18 cellular contexts compared by ENCODE assay signal in genomic region chr2:30144260-30144659, GRCh38. TPM values are rescaled to one million over a fixed set of nuclear protein-coding genes. Genes with fewer than 3 reads are reported as not detected.
A peak's percentile ranks its signal among the peaks of the same experiment; 100 is the strongest.
DNase-seq lines count a peak whose midpoint lies in the region; ATAC-seq and TF ChIP-seq lines count a peak whose summit lies in the region.
"Had no signal": no experiment of that assay in that cellular context is flagged by ENCODE, and none has a peak within 500 bp of the region (broad histone marks: within the 10 kb centered on the region; RNA-seq: fewer than 3 reads in every experiment).

No MANE protein-coding gene starts in this region.

- ATAC-seq in natural killer cell (no peak), WTC11 (no peak), GM21825 (IDR thresholded peaks at IDR 0.05; ENCODE audit: unreplicated experiment) (no peak)
- no peak for ATAC-seq in natural killer cell treated with Interleukin-12 subunit alpha and Interleukin-12 subunit beta and Interleukin-15 and Interleukin-18, amount 100 ng/mL, for 72 hours
- no peak for ATAC-seq in central memory CD8-positive, alpha-beta T cell (replicated peaks; ENCODE audit: extremely low read depth, poor library complexity, severe bottlenecking)
- no peak for ATAC-seq in naive thymus-derived CD4-positive, alpha-beta T cell

- no peaks in the 10 kb centered on the region for H3K9me3 ChIP-seq in naive thymus-derived CD4-positive, alpha-beta T cell (ENCODE audit: control insufficient read depth in 2 of 3, low read length in 3 of 3)
- H3K9me3 ChIP-seq: BE2C had no signal

- DNase-seq in natural killer cell (no peak), COR-L47 (lab: John Stamatoyannopoulos, UW) (no peak), WTC11 (ENCODE audit: low spot score) (no peak)
- DNase-seq in natural killer cell treated with Interleukin-12 subunit alpha and Interleukin-12 subunit beta and Interleukin-15 and Interleukin-18, amount 100 ng/mL, for 72 hours (ENCODE audit: low spot score): no peak
- no peak for DNase-seq in central memory CD8-positive, alpha-beta T cell (ENCODE audit: low spot score in 2 of 2)
- no peak for DNase-seq in naive thymus-derived CD4-positive, alpha-beta T cell
- DNase-seq: BE2C, GOT3, HCEC 1CT, IMR-90, Karpas-422, MV-4-11, NCI-H1694, NCI-H446 treated with DMSO at 0.1 percent for 48 hours, NCI-H526 treated with DMSO at 0.1 percent for 48 hours, SHP77 had no signal

- peaks cover 0 to 3% (median under 1%) of the 10 kb centered on the region in 3 experiments for H3K36me3 ChIP-seq in naive thymus-derived CD4-positive, alpha-beta T cell (ENCODE audit: control insufficient read depth in 2 of 3, insufficient read depth in 3 of 3, low read length in 3 of 3)
- H3K36me3 ChIP-seq: BE2C had no signal

- H3K36me3 Mint-ChIP-seq in natural killer cell (peaks cover 10% of the 10 kb centered on the region), IgD-negative memory B cell (no peaks in the 10 kb centered on the region), WTC11 (no peaks in the 10 kb centered on the region)
- H3K36me3 Mint-ChIP-seq in natural killer cell treated with Interleukin-12 subunit alpha and Interleukin-12 subunit beta and Interleukin-15 and Interleukin-18, amount 100 ng/mL, for 72 hours: no peaks in the 10 kb centered on the region
- H3K36me3 Mint-ChIP-seq in central memory CD8-positive, alpha-beta T cell (ENCODE audit: insufficient read depth): peaks cover 32% of the 10 kb centered on the region
- H3K36me3 Mint-ChIP-seq in naive thymus-derived CD4-positive, alpha-beta T cell: peaks cover 0 to 12% (median 2%) of the 10 kb centered on the region in 5 donors

- H3K4me3 Mint-ChIP-seq in natural killer cell (no peak overlapping the region), IgD-negative memory B cell (peak overlapping the region in 1 of 4 donors; percentile 40), WTC11 (no peak overlapping the region)
- H3K4me3 Mint-ChIP-seq in natural killer cell treated with Interleukin-12 subunit alpha and Interleukin-12 subunit beta and Interleukin-15 and Interleukin-18, amount 100 ng/mL, for 72 hours: no peak overlapping the region
- no peak overlapping the region for H3K4me3 Mint-ChIP-seq in central memory CD8-positive, alpha-beta T cell
- H3K4me3 Mint-ChIP-seq in naive thymus-derived CD4-positive, alpha-beta T cell: peak overlapping the region in 1 of 10 donors; percentile 27

- H3K27ac Mint-ChIP-seq in natural killer cell (peak overlapping the region; percentile 98), IgD-negative memory B cell (peak overlapping the region in 2 of 3 donors; percentile 57 to 71), WTC11 (no peak overlapping the region)
- H3K27ac Mint-ChIP-seq in natural killer cell treated with Interleukin-12 subunit alpha and Interleukin-12 subunit beta and Interleukin-15 and Interleukin-18, amount 100 ng/mL, for 72 hours: no peak overlapping the region
- peak overlapping the region; percentile 99 for H3K27ac Mint-ChIP-seq in central memory CD8-positive, alpha-beta T cell (ENCODE audit: low read depth)
- peak overlapping the region; percentile 1 to 100 (median 99) for H3K27ac Mint-ChIP-seq in naive thymus-derived CD4-positive, alpha-beta T cell

- intact Hi-C loops in natural killer cell (cut with micrococcal nuclease): loop anchor here (10.0 kb wide), 1 partner anchor 1749 kb away; the partner anchor contains the start of gene FOSL2
- intact Hi-C loops in naive thymus-derived CD4-positive, alpha-beta T cell (cut with micrococcal nuclease): loop anchor here (10.0 kb wide), 2 partner anchors 1249 to 1519 kb away; partner anchors contain the start of gene WDR43 (in 1 of the 2)

- TF ChIP-seq CTCF in natural killer cell (IDR thresholded peaks at IDR 0.05): no peak
- TF ChIP-seq CTCF in WTC11 (IDR thresholded peaks at IDR 0.05): no peak

- no peak overlapping the region for H3K4me3 ChIP-seq in naive thymus-derived CD4-positive, alpha-beta T cell (ENCODE audit: low read length)

- H3K9me3 Mint-ChIP-seq in natural killer cell: no peaks in the 10 kb centered on the region
- H3K9me3 Mint-ChIP-seq in natural killer cell treated with Interleukin-12 subunit alpha and Interleukin-12 subunit beta and Interleukin-15 and Interleukin-18, amount 100 ng/mL, for 72 hours: no peaks in the 10 kb centered on the region
- no peaks in the 10 kb centered on the region for H3K9me3 Mint-ChIP-seq in IgD-negative memory B cell
- no peaks in the 10 kb centered on the region for H3K9me3 Mint-ChIP-seq in central memory CD8-positive, alpha-beta T cell
- peaks cover 0 to 8% (median 0%) of the 10 kb centered on the region in 11 donors for H3K9me3 Mint-ChIP-seq in naive thymus-derived CD4-positive, alpha-beta T cell
- no peaks in the 10 kb centered on the region for H3K9me3 Mint-ChIP-seq in WTC11

- H3K4me1 Mint-ChIP-seq in natural killer cell (peaks cover 24 to 30% of the 10 kb centered on the region in 2 donors), IgD-negative memory B cell (peaks cover 23 to 26% (median 23%) of the 10 kb centered on the region in 3 donors), WTC11 (peaks cover 19% of the 10 kb centered on the region)
- peaks cover 21 to 22% of the 10 kb centered on the region in 2 donors for H3K4me1 Mint-ChIP-seq in natural killer cell treated with Interleukin-12 subunit alpha and Interleukin-12 subunit beta and Interleukin-15 and Interleukin-18, amount 100 ng/mL, for 72 hours (ENCODE audit: low read depth in 2 of 2)
- peaks cover 25% of the 10 kb centered on the region for H3K4me1 Mint-ChIP-seq in central memory CD8-positive, alpha-beta T cell
- peaks cover 24 to 56% (median 40%) of the 10 kb centered on the region in 7 donors for H3K4me1 Mint-ChIP-seq in naive thymus-derived CD4-positive, alpha-beta T cell

- peaks cover 21 to 32% of the 10 kb centered on the region in 2 donors for H3K4me1 ChIP-seq in naive thymus-derived CD4-positive, alpha-beta T cell (ENCODE audit: control insufficient read depth in 2 of 2, insufficient read depth in 2 of 2, low read length in 2 of 2)

- H3K27me3 Mint-ChIP-seq in natural killer cell (ENCODE audit: low read depth in 2 of 2) (no peaks in the 10 kb centered on the region), IgD-negative memory B cell (no peaks in the 10 kb centered on the region), WTC11 (ENCODE audit: low read depth) (peaks cover 13% of the 10 kb centered on the region)
- H3K27me3 Mint-ChIP-seq in natural killer cell treated with Interleukin-12 subunit alpha and Interleukin-12 subunit beta and Interleukin-15 and Interleukin-18, amount 100 ng/mL, for 72 hours: no peaks in the 10 kb centered on the region
- no peaks in the 10 kb centered on the region for H3K27me3 Mint-ChIP-seq in central memory CD8-positive, alpha-beta T cell
- no peaks in the 10 kb centered on the region for H3K27me3 Mint-ChIP-seq in naive thymus-derived CD4-positive, alpha-beta T cell

- H3K27me3 ChIP-seq in naive thymus-derived CD4-positive, alpha-beta T cell (ENCODE audit: control insufficient read depth in 2 of 2, insufficient read depth in 2 of 2, low read length in 2 of 2): no peaks in the 10 kb centered on the region
- H3K27me3 ChIP-seq: BE2C had no signal

- CTCF ChIA-PET in naive thymus-derived CD4-positive, alpha-beta T cell (lab: Charles Lee): interaction anchor here (1.0 kb wide), 1 partner anchor 567 kb away, joined by 4 read pairs; no protein-coding TSS in a partner anchor
- CTCF ChIA-PET in WTC11 (lab: Charles Lee): no interaction called here

- POLR2A ChIA-PET in naive thymus-derived CD4-positive, alpha-beta T cell (lab: Charles Lee): interaction anchor here (1.0 to 9.0 kb wide), 2 partner anchors 21 to 89 kb away, joined by 5 to 119 read pairs; partner anchors contain the start of gene LBH
- POLR2A ChIA-PET in WTC11 (lab: Charles Lee): no interaction called here

- H3K27ac ChIP-seq in naive thymus-derived CD4-positive, alpha-beta T cell (ENCODE audit: low read depth, low read length): peak overlapping the region; percentile 97

TF ChIP-seq in WTC11, 78 proteins besides CTCF, POLR2A, EP300 and RAD21 (continues in another document):
- TF ChIP-seq PREB (CRISPR knock-in tag; IDR thresholded peaks at IDR 0.05; ENCODE audit: borderline replicate concordance) (no peak), PRRX2 (CRISPR knock-in tag; IDR thresholded peaks at IDR 0.05) (no peak), ESRRA (CRISPR knock-in tag; IDR thresholded peaks at IDR 0.05; ENCODE audit: borderline replicate concordance) (no peak), ZNF138 (CRISPR knock-in tag; conservative IDR thresholded peaks at IDR 0.05) (no peak), JUN (CRISPR knock-in tag; IDR thresholded peaks at IDR 0.05) (no peak), CDX4 (CRISPR knock-in tag; IDR thresholded peaks at IDR 0.05; ENCODE audit: borderline replicate concordance) (no peak)

RNA-seq across cellular contexts. Expression of gene YPEL5, which starts 2.5 kb away (rescaled TPM):
- total RNA-seq in natural killer cell: 1,000 to 10,000 TPM in 1 of 3 donors, 100 to 1,000 TPM in 2; 569 to 1,094 (median 800) TPM
- 10 to 100 TPM; 23.4 to 37.7 TPM for total RNA-seq in natural killer cell treated with Interleukin-12 subunit alpha and Interleukin-12 subunit beta and Interleukin-15 and Interleukin-18, amount 100 ng/mL, for 72 hours
- polyA plus RNA-seq in IgD-negative memory B cell: 194 TPM
- 1,000 to 10,000 TPM in 1 of 5 experiments, 100 to 1,000 TPM in 1, 10 to 100 TPM in 3; 30.9 to 1,022 (median 98.3) TPM for total RNA-seq in naive thymus-derived CD4-positive, alpha-beta T cell
- 100 to 1,000 TPM in 1 of 2 donors, 10 to 100 TPM in 1; 86.3 to 129 TPM for polyA plus RNA-seq in naive thymus-derived CD4-positive, alpha-beta T cell
- 25.3 to 27.3 TPM (median 26.5 TPM) in 3 replicates for total RNA-seq in WTC11 (2021)

Comparison
In these comparisons a context has a peak if more than half of its experiments do, and no peak if none do; other contexts are left out.
1. H3K27ac Mint-ChIP-seq: peak in natural killer cell (2 of 2), IgD-negative memory B cell (2 of 3), central memory CD8-positive, alpha-beta T cell (single experiment) and naive thymus-derived CD4-positive, alpha-beta T cell (9 of 9); none in natural killer cell treated with Interleukin-12 subunit alpha and Interleukin-12 subunit beta and Interleukin-15 and Interleukin-18, amount 100 ng/mL, for 72 hours (0 of 2) and WTC11 (single experiment).